Comparison of ENCODE assay signal across 8 cellular contexts in the genomic region with DNA sequence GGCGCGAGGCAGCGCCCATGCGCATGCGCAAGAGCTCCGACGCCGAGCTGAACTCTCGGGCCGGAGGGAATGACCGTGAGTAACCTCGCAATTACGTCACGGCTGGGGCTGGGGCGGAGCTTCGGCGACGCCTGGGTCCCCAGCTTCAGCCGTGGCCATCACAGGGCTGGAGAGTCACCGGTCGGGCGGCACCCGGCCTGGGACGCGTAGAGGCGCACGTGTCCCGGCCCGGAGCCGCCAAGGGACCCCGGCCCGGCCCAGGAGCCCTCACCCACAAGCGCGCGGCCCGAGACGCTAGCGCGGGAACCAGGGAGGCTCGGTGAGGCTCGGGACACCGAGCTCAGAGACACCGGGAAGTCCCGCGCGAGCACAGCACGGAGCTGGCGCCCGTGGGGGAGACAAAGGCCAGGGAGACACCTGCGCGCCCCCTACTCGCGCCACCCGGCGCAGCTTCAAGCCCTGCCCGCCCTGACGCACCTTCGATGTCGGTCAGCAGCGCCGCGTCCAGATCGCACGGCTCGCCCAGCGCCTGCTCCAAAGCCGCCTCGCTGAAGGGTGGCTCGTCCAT. TPM values are rescaled to one million over a fixed set of nuclear protein-coding genes. Genes with fewer than 3 reads are reported as not detected.
DNase-seq lines count a peak whose midpoint lies in the region; ATAC-seq and TF ChIP-seq lines count a peak whose summit lies in the region.

No MANE protein-coding gene starts in this region.

- TF ChIP-seq CTCF in HFF-Myc (IDR thresholded peaks at IDR 0.05; ENCODE audit: low read depth, low read length, missing control alignments), result no peak
- no peak for TF ChIP-seq CTCF in gastroesophageal sphincter (IDR thresholded peaks at IDR 0.05)
- TF ChIP-seq CTCF in neutrophil (IDR thresholded peaks at IDR 0.05), result no peak

- H3K9ac ChIP-seq in subcutaneous abdominal adipose tissue (ENCODE audit: low read length in 5 of 5), result peak overlapping the region; percentile 81 to 99 (median 96)

- H3K9me3 ChIP-seq in gastroesophageal sphincter (no peaks in the 10 kb centered on the region), neutrophil (no peaks in the 10 kb centered on the region), subcutaneous abdominal adipose tissue (ENCODE audit: control insufficient read depth in 5 of 5, low read length in 5 of 5) (no peaks in the 10 kb centered on the region)

- in situ Hi-C loops in SK-MEL-5 (cut with HindIII; ENCODE audit: low pct_unique_long_range_greater_than_20kb, low sequenced_read_pairs), result no loop called here

- peak; percentile 99 for TF ChIP-seq POLR2A in gastroesophageal sphincter (IDR thresholded peaks at IDR 0.05)

- H3K36me3 ChIP-seq in gastroesophageal sphincter, result peaks cover 0 to 4% of the 10 kb centered on the region in 2 donors
- H3K36me3 ChIP-seq in neutrophil, result no peaks in the 10 kb centered on the region
- peaks cover 0 to 6% (median 0%) of the 10 kb centered on the region in 5 donors for H3K36me3 ChIP-seq in subcutaneous abdominal adipose tissue (ENCODE audit: control insufficient read depth in 5 of 5, insufficient read depth in 5 of 5, low read length in 5 of 5)

- DNase-seq in GM04504 (ENCODE audit: low read depth), result peak; percentile 88
- DNase-seq in HFF-Myc (ENCODE audit: extremely low read depth, low read depth), result peak; percentile 87
- DNase-seq in MV-4-11 (lab: John Stamatoyannopoulos, UW), result peak; percentile 93
- DNase-seq in SK-MEL-5 (ENCODE audit: low read depth, low spot score), result peak; percentile 95
- peak; percentile 98 for DNase-seq in activated naive CD4-positive, alpha-beta T cell treated with anti-CD3 and anti-CD28 coated beads, Interleukin-2, amount 10 ng/mL, durations not matched to agents 7 days and 5 days

- no peak for TF ChIP-seq EP300 in gastroesophageal sphincter (IDR thresholded peaks at IDR 0.05)

- H3K4me1 ChIP-seq in gastroesophageal sphincter (peaks cover 8 to 88% (median 56%) of the 10 kb centered on the region in 3 donors), neutrophil (ENCODE audit: control insufficient read depth in 1 of 2, insufficient read depth in 1 of 2, low read depth in 1 of 2, low read length in 1 of 2) (peaks cover 56 to 69% of the 10 kb centered on the region in 2 experiments), subcutaneous abdominal adipose tissue (ENCODE audit: control insufficient read depth in 5 of 5, insufficient read depth in 5 of 5, low read length in 5 of 5) (peaks cover 30 to 85% (median 64%) of the 10 kb centered on the region in 5 donors)

- CTCF ChIA-PET in activated naive CD4-positive, alpha-beta T cell treated with anti-CD3 and anti-CD28 coated beads, Interleukin-2, amount 10 ng/mL, durations not matched to agents 7 days and 5 days (lab: Charles Lee), result interaction anchor here (1.2 to 2.0 kb wide), 6 partner anchors 11 to 21 kb away, joined by 3 to 12 read pairs (median 6); no protein-coding TSS in a partner anchor

- no peaks in the 10 kb centered on the region for H3K9me3 Mint-ChIP-seq in activated naive CD4-positive, alpha-beta T cell treated with anti-CD3 and anti-CD28 coated beads, Interleukin-2, amount 10 ng/mL, durations not matched to agents 7 days and 5 days

- ATAC-seq in gastroesophageal sphincter, result peak; percentile 80

- H3K27ac Mint-ChIP-seq in activated naive CD4-positive, alpha-beta T cell treated with anti-CD3 and anti-CD28 coated beads, Interleukin-2, amount 10 ng/mL, durations not matched to agents 7 days and 5 days, result peak overlapping the region; percentile 96

- peaks cover 75% of the 10 kb centered on the region for H3K4me1 Mint-ChIP-seq in activated naive CD4-positive, alpha-beta T cell treated with anti-CD3 and anti-CD28 coated beads, Interleukin-2, amount 10 ng/mL, durations not matched to agents 7 days and 5 days

- H3K27me3 Mint-ChIP-seq in activated naive CD4-positive, alpha-beta T cell treated with anti-CD3 and anti-CD28 coated beads, Interleukin-2, amount 10 ng/mL, durations not matched to agents 7 days and 5 days, result peaks cover 4% of the 10 kb centered on the region

- H3K4me3 Mint-ChIP-seq in activated naive CD4-positive, alpha-beta T cell treated with anti-CD3 and anti-CD28 coated beads, Interleukin-2, amount 10 ng/mL, durations not matched to agents 7 days and 5 days, result peak overlapping the region; percentile 86

- H3K4me3 ChIP-seq in HFF-Myc (replicated peaks; ENCODE audit: low read depth, low read length) (peak overlapping the region; percentile 82), gastroesophageal sphincter (peak overlapping the region; percentile 79 to 97), neutrophil (ENCODE audit: low read depth in 1 of 2, low read length in 1 of 2) (peak overlapping the region; percentile 73 to 94), subcutaneous abdominal adipose tissue (ENCODE audit: low read depth in 1 of 5, low read length in 5 of 5) (peak overlapping the region in 4 of 5 donors; percentile 67 to 93 (median 82))

- peak overlapping the region; percentile 93 to 100 (median 99) for H3K27ac ChIP-seq in gastroesophageal sphincter
- H3K27ac ChIP-seq in neutrophil, result peak overlapping the region; percentile 100
- peak overlapping the region; percentile 99 for H3K27ac ChIP-seq in subcutaneous abdominal adipose tissue (ENCODE audit: low read depth, low read length)

- peaks cover 36% of the 10 kb centered on the region for H3K36me3 Mint-ChIP-seq in activated naive CD4-positive, alpha-beta T cell treated with anti-CD3 and anti-CD28 coated beads, Interleukin-2, amount 10 ng/mL, durations not matched to agents 7 days and 5 days

- WGBS in gastroesophageal sphincter (ENCODE audit: low coverage in 1 of 2), 2 donors, result 0% methylated on average over 6 of the region's 69 CpGs; no CpG with 5 or more reads in 1 of the 2 donors

- H3K27me3 ChIP-seq in gastroesophageal sphincter (no peaks in the 10 kb centered on the region), neutrophil (no peaks in the 10 kb centered on the region), subcutaneous abdominal adipose tissue (ENCODE audit: control insufficient read depth in 5 of 5, insufficient read depth in 4 of 5, low read length in 5 of 5) (no peaks in the 10 kb centered on the region)

RNA-seq across cellular contexts. Expression of gene SREBF1, which starts 0.5 kb away (rescaled TPM):
- 75.8 and 77.3 TPM in 2 replicates for total RNA-seq in SK-MEL-5 (2014; rRNA removed; shearing (Covaris generic))
- polyA plus RNA-seq in SK-MEL-5 (2015; cell fraction: cytosol; rRNA removed), result 214 and 274 TPM in 2 replicates
- 366 and 503 TPM in 2 replicates for polyA plus RNA-seq in SK-MEL-5 (2015; cell fraction: nucleus; rRNA removed)
- total RNA-seq in gastroesophageal sphincter, result 10 to 100 TPM; 16.1 to 90.7 (median 56.1) TPM

Comparison
In these comparisons a context has a peak if more than half of its experiments do, and no peak if none do; other contexts are left out.
1. Peak in every context shown above with its lines: DNase-seq, ATAC-seq, H3K4me3 ChIP-seq and H3K27ac ChIP-seq.